In the genomic region with DNA sequence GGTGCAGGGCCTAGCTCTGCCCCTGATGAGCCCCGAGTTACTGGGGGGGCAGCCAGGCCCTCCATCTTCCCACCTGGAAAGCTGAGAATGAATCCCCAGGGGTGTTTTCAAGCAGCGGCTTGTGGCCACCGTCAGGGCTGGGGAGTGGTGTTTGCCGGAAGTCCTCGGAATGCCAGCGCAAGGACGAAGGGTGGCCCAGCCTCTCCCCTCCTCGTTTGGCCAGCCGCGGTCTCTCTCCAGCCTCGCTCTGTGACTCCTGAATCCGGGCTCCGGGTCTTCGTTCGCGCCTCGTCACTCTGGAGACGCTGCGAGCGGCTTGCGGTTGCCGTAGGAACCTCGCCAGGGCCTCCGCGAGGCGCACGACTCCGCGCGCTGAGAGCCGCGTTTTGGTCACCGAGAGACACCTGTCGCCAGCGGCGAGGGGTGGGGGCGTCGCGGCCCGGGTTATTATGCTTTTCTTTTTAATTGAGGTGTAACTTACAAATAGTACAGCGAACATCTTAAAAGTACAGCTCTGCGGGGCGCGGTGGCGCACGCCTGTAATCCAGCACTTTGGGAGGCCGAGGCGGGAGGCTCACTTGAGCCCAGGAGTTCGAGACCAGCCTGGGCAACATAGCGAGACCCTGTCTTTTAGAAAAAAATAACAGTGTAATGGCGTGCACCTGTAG, we compare ENCODE assay signal across 9 cellular contexts. TPM values are rescaled to one million over a fixed set of nuclear protein-coding genes. Genes with fewer than 3 reads are reported as not detected.
DNase-seq lines count a peak whose midpoint lies in the region; ATAC-seq and TF ChIP-seq lines count a peak whose summit lies in the region.
"Had no signal": no experiment of that assay in that cellular context is flagged by ENCODE, and none has a peak within 500 bp of the region (broad histone marks: within the 10 kb centered on the region; RNA-seq: fewer than 3 reads in every experiment).

No MANE protein-coding gene starts in this region.

- ATAC-seq in gastrocnemius medialis (peak; percentile 76 to 78), GM21423 (IDR thresholded peaks at IDR 0.05; ENCODE audit: unreplicated experiment) (no peak), GM21360 (IDR thresholded peaks at IDR 0.05; ENCODE audit: unreplicated experiment) (no peak)

- no peak for TF ChIP-seq POLR2A in gastrocnemius medialis (IDR thresholded peaks at IDR 0.05)

- intact Hi-C loops in gastrocnemius medialis (cut with DNase I; ENCODE audit: low total_unique reads) = loop anchor here (2.0 kb wide), 1 partner anchor 109 kb away; a partner anchor contains a TSS

- H3K36me3 Mint-ChIP-seq in brain = no peaks in the 10 kb centered on the region

- peaks cover 44 to 57% (median 48%) of the 10 kb centered on the region in 3 donors for H3K27me3 ChIP-seq in gastrocnemius medialis

- H3K27ac ChIP-seq in gastrocnemius medialis = no peak overlapping the region
- H3K27ac ChIP-seq: VCaP had no signal

- H3K27ac Mint-ChIP-seq in brain = peak overlapping the region in 4 of 5 experiments; percentile 56 to 92 (median 86)

- H3K4me1 ChIP-seq in gastrocnemius medialis = peaks cover 4 to 5% of the 10 kb centered on the region in 2 donors

- H3K27me3 Mint-ChIP-seq in brain = peaks cover 20% of the 10 kb centered on the region

- H3K9me3 ChIP-seq in gastrocnemius medialis = no peaks in the 10 kb centered on the region

- peaks cover 74% of the 10 kb centered on the region for H3K4me1 Mint-ChIP-seq in brain

- H3K4me3 Mint-ChIP-seq in brain = peak overlapping the region; percentile 57 to 78 (median 62)

- H3K9me3 Mint-ChIP-seq in brain = peaks cover 0 to 18% (median 0%) of the 10 kb centered on the region in 5 experiments

- H3K36me3 ChIP-seq in gastrocnemius medialis = no peaks in the 10 kb centered on the region

- TF ChIP-seq CTCF in brain (conservative IDR thresholded peaks at IDR 0.05) (no peak), gastrocnemius medialis (IDR thresholded peaks at IDR 0.05 in 4 of 5, conservative IDR thresholded peaks at IDR 0.05 in 1 of 5) (no peak)

- peak; percentile 88 for DNase-seq in GM03348 (ENCODE audit: low spot score)
- peak; percentile 40 to 84 for DNase-seq in NCI-H187 (lab: John Stamatoyannopoulos, UW)
- DNase-seq in T1000 (lab: John Stamatoyannopoulos, UW) = peak; percentile 51
- peak; percentile 58 for DNase-seq in iPS DF 4.7 (ENCODE audit: extremely low read depth, low spot score)
- DNase-seq in gastrocnemius medialis = peak; percentile 33 to 42

- peak overlapping the region; percentile 3 to 32 (median 20) for H3K4me3 ChIP-seq in gastrocnemius medialis

- in situ Hi-C loops in gastrocnemius medialis (cut with MboI; ENCODE audit: low sequenced_read_pairs in 4 of 4) = no loop called here

RNA-seq across cellular contexts. Expression of a gene that starts 6.3 kb away (rescaled TPM):
- 1.1 TPM for polyA plus RNA-seq in brain (ENCODE audit: insufficient read depth, low read depth, low replicate concordance)
- total RNA-seq in gastrocnemius medialis = 1 to 10 TPM in 2 of 4 donors, under 1 TPM in 1, not detected in 1; 0.34 to 2.0 (median 1.3) TPM

RNA-seq across cellular contexts. Expression of a gene that starts 6.5 kb away (rescaled TPM):
- polyA plus RNA-seq in brain (ENCODE audit: insufficient read depth, low read depth, low replicate concordance) = 18.1 TPM
- not detected for total RNA-seq in gastrocnemius medialis

RNA-seq across cellular contexts. Expression of a gene that starts 44.6 kb away (rescaled TPM):
- 88.0 TPM for polyA plus RNA-seq in brain (ENCODE audit: insufficient read depth, low read depth, low replicate concordance)
- total RNA-seq in gastrocnemius medialis = 100 to 1,000 TPM; 108 to 329 (median 206) TPM

Comparison
In these comparisons a context has a peak if more than half of its experiments do, and no peak if none do; other contexts are left out.
1. DNase-seq: peak in every context shown above with its lines; median percentile 88 in GM03348; 62 in NCI-H187; 58 in iPS DF 4.7; 51 in T1000; 38 in gastrocnemius medialis.
2. ATAC-seq: peak in gastrocnemius medialis (2 of 2); none in GM21423 (single experiment) and GM21360 (single experiment).